36 cellular contexts compared by ENCODE assay signal in genomic region chr13:88675997-88676396, GRCh38.
"Had no signal": no experiment of that assay in that cellular context is flagged by ENCODE, and none has a peak within 500 bp of the region (broad histone marks: within the 10 kb centered on the region; RNA-seq: fewer than 3 reads in every experiment).

No MANE protein-coding gene starts in this region.

- H3K36me3 ChIP-seq: MG63 had no signal

- DNase-seq: Karpas-422, Kasumi-1, KBM-7, KG1, MG63, MM.1S, MV-4-11, NCI-H1048, NCI-H1092, NCI-H1092 treated with DMSO at 0.1 percent for 48 hours, NCI-H1105, NCI-H1105 treated with DMSO at 0.1 percent for 48 hours, NCI-H1417, NCI-H1417 treated with DMSO at 0.1 percent for 48 hours, NCI-H1436, NCI-H1436 treated with DMSO at 0.1 percent for 48 hours, NCI-H146, NCI-H1694, NCI-H1694 treated with DMSO at 0.1 percent for 48 hours, NCI-H187, NCI-H187 treated with DMSO at 0.1 percent for 48 hours, NCI-H1930, NCI-H2029, NCI-H2029 treated with DMSO at 0.1 percent for 48 hours, NCI-H2081, NCI-H2081 treated with DMSO at 0.1 percent for 48 hours, NCI-H2107, NCI-H2171, NCI-H2171 treated with DMSO at 0.1 percent for 48 hours, NCI-H2227 treated with DMSO at 0.1 percent for 48 hours, NCI-H226, NCI-H345, NCI-H446, NCI-H446 treated with DMSO at 0.1 percent for 48 hours, NCI-H510A had no signal

- H3K4me2 ChIP-seq: KMS-11 had no signal

- H3K27ac ChIP-seq: KMS-11 had no signal

- H3K9me3 ChIP-seq: MG63 had no signal

- H3K9ac ChIP-seq: KMS-11 had no signal

- H3K27me3 ChIP-seq: MG63 had no signal

- H3K4me3 ChIP-seq: MG63 had no signal
